In the genomic region with DNA sequence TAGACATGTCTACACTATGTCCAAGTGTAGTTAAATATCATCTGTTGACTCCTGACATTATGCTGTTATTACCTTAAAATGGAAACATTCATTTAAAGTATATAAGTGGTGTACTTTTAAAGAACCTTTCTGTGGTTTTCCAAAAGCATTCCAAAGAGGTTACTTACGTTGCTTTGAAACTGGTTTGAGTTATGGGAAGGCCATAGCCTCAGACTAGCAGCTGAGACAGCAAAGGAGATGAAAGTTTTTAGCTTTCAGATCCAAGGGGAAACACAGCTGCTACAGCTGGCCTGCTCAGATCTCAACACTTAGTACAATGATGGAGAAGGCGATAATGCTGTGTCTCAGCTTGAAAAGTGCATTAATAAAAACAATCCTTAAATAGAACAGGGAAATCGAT, we compare ENCODE assay signal across 1 cellular context.
TF ChIP-seq lines count a peak whose summit lies in the region.

No MANE protein-coding gene starts in this region.

TF ChIP-seq in GM23338, 12 proteins besides CTCF, POLR2A, EP300 and RAD21:
- TF ChIP-seq, protein P1, sequence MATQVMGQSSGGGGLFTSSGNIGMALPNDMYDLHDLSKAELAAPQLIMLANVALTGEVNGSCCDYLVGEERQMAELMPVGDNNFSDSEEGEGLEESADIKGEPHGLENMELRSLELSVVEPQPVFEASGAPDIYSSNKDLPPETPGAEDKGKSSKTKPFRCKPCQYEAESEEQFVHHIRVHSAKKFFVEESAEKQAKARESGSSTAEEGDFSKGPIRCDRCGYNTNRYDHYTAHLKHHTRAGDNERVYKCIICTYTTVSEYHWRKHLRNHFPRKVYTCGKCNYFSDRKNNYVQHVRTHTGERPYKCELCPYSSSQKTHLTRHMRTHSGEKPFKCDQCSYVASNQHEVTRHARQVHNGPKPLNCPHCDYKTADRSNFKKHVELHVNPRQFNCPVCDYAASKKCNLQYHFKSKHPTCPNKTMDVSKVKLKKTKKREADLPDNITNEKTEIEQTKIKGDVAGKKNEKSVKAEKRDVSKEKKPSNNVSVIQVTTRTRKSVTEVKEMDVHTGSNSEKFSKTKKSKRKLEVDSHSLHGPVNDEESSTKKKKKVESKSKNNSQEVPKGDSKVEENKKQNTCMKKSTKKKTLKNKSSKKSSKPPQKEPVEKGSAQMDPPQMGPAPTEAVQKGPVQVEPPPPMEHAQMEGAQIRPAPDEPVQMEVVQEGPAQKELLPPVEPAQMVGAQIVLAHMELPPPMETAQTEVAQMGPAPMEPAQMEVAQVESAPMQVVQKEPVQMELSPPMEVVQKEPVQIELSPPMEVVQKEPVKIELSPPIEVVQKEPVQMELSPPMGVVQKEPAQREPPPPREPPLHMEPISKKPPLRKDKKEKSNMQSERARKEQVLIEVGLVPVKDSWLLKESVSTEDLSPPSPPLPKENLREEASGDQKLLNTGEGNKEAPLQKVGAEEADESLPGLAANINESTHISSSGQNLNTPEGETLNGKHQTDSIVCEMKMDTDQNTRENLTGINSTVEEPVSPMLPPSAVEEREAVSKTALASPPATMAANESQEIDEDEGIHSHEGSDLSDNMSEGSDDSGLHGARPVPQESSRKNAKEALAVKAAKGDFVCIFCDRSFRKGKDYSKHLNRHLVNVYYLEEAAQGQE (IDR thresholded peaks at IDR 0.05; ENCODE audit: unreplicated experiment) = no peak
- no peak for TF ChIP-seq EZH2 (IDR thresholded peaks at IDR 0.05; ENCODE audit: low read depth, unreplicated experiment)
- no peak for TF ChIP-seq POLR2AphosphoS5 (IDR thresholded peaks at IDR 0.05; ENCODE audit: low read depth)
- TF ChIP-seq EZH2phosphoT487 (IDR thresholded peaks at IDR 0.05; ENCODE audit: unreplicated experiment) = no peak
- TF ChIP-seq ZNF114 (CRISPR knock-in tag; IDR thresholded peaks at IDR 0.05) = no peak
- TF ChIP-seq, protein P2, sequence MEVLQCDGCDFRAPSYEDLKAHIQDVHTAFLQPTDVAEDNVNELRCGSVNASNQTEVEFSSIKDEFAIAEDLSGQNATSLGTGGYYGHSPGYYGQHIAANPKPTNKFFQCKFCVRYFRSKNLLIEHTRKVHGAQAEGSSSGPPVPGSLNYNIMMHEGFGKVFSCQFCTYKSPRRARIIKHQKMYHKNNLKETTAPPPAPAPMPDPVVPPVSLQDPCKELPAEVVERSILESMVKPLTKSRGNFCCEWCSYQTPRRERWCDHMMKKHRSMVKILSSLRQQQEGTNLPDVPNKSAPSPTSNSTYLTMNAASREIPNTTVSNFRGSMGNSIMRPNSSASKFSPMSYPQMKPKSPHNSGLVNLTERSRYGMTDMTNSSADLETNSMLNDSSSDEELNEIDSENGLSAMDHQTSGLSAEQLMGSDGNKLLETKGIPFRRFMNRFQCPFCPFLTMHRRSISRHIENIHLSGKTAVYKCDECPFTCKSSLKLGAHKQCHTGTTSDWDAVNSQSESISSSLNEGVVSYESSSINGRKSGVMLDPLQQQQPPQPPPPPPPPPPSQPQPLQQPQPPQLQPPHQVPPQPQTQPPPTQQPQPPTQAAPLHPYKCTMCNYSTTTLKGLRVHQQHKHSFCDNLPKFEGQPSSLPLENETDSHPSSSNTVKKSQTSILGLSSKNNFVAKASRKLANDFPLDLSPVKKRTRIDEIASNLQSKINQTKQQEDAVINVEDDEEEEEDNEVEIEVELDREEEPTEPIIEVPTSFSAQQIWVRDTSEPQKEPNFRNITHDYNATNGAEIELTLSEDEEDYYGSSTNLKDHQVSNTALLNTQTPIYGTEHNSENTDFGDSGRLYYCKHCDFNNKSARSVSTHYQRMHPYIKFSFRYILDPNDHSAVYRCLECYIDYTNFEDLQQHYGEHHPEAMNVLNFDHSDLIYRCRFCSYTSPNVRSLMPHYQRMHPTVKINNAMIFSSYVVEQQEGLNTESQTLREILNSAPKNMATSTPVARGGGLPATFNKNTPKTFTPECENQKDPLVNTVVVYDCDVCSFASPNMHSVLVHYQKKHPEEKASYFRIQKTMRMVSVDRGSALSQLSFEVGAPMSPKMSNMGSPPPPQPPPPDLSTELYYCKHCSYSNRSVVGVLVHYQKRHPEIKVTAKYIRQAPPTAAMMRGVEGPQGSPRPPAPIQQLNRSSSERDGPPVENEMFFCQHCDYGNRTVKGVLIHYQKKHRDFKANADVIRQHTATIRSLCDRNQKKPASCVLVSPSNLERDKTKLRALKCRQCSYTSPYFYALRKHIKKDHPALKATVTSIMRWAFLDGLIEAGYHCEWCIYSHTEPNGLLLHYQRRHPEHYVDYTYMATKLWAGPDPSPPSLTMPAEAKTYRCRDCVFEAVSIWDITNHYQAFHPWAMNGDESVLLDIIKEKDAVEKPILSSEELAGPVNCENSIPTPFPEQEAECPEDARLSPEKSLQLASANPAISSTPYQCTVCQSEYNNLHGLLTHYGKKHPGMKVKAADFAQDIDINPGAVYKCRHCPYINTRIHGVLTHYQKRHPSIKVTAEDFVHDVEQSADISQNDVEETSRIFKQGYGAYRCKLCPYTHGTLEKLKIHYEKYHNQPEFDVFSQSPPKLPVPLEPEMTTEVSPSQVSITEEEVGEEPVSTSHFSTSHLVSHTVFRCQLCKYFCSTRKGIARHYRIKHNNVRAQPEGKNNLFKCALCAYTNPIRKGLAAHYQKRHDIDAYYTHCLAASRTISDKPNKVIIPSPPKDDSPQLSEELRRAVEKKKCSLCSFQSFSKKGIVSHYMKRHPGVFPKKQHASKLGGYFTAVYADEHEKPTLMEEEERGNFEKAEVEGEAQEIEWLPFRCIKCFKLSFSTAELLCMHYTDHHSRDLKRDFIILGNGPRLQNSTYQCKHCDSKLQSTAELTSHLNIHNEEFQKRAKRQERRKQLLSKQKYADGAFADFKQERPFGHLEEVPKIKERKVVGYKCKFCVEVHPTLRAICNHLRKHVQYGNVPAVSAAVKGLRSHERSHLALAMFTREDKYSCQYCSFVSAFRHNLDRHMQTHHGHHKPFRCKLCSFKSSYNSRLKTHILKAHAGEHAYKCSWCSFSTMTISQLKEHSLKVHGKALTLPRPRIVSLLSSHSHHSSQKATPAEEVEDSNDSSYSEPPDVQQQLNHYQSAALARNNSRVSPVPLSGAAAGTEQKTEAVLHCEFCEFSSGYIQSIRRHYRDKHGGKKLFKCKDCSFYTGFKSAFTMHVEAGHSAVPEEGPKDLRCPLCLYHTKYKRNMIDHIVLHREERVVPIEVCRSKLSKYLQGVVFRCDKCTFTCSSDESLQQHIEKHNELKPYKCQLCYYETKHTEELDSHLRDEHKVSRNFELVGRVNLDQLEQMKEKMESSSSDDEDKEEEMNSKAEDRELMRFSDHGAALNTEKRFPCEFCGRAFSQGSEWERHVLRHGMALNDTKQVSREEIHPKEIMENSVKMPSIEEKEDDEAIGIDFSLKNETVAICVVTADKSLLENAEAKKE (CRISPR knock-in tag; IDR thresholded peaks at IDR 0.05) = no peak
- TF ChIP-seq, protein P3, sequence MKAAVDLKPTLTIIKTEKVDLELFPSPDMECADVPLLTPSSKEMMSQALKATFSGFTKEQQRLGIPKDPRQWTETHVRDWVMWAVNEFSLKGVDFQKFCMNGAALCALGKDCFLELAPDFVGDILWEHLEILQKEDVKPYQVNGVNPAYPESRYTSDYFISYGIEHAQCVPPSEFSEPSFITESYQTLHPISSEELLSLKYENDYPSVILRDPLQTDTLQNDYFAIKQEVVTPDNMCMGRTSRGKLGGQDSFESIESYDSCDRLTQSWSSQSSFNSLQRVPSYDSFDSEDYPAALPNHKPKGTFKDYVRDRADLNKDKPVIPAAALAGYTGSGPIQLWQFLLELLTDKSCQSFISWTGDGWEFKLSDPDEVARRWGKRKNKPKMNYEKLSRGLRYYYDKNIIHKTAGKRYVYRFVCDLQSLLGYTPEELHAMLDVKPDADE (IDR thresholded peaks at IDR 0.05) = no peak
- no peak for TF ChIP-seq JUNB (IDR thresholded peaks at IDR 0.05; ENCODE audit: unreplicated experiment)
- TF ChIP-seq CREB1 (CRISPR knock-in tag; IDR thresholded peaks at IDR 0.05; ENCODE audit: low read depth) = no peak
- no peak for TF ChIP-seq ZNF331 (CRISPR knock-in tag; IDR thresholded peaks at IDR 0.05; ENCODE audit: low read depth)
- no peak for TF ChIP-seq NANOG (IDR thresholded peaks at IDR 0.05; ENCODE audit: borderline replicate concordance)
TF ChIP-seq in GM23338: peak in this region for 0.
